In the genomic region with DNA sequence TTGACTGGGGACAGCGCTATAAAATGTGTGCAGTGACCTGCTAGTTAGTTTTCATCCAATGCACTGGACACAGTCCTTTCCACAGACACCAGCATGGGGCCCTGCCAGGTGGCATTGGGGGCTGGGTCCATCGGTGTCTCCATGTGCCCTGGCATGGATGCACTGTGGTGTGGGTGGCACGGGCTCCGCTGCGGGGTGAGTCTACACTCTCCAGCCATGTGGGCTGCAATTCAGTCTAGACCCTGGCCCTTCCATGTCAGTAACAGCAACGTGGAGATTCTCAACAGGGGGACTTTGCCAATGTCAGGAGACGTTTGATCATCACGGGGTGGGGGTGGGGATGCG, we compare ENCODE assay signal across 22 cellular contexts.
DNase-seq lines count a peak whose midpoint lies in the region; ATAC-seq and TF ChIP-seq lines count a peak whose summit lies in the region.
"Had no signal": no experiment of that assay in that cellular context is flagged by ENCODE, and none has a peak within 500 bp of the region (broad histone marks: within the 10 kb centered on the region; RNA-seq: fewer than 3 reads in every experiment).

No MANE protein-coding gene starts in this region.

- no peak overlapping the region for H3K27ac ChIP-seq in left ventricle myocardium inferior (replicated peaks)
- H3K27ac ChIP-seq in endodermal cell (ENCODE audit: low read depth, low read length) = no peak overlapping the region
- H3K27ac ChIP-seq: RWPE1, SK-N-MC had no signal

- H3K27me3 Mint-ChIP-seq in endodermal cell (ENCODE audit: insufficient read depth) (no peaks in the 10 kb centered on the region), MCF 10A (ENCODE audit: insufficient read depth, unreplicated experiment) (no peaks in the 10 kb centered on the region)
- no peaks in the 10 kb centered on the region for H3K27me3 Mint-ChIP-seq in naive thymus-derived CD8-positive, alpha-beta T cell

- no TSS peak for BruUV-seq in MCF 10A (replicated peaks; lab: Mats Ljungman, UMichigan)

- POLR2A ChIA-PET in naive thymus-derived CD8-positive, alpha-beta T cell (lab: Charles Lee) = interaction anchor here (1.2 to 3.8 kb wide), 2 partner anchors 67 to 80 kb away, joined by 3 to 12 read pairs; no protein-coding TSS in a partner anchor
- POLR2A ChIA-PET in MCF 10A (lab: Yijun Ruan, JAX) = interaction anchor here (0.7 kb wide), 1 partner anchor 41 kb away, joined by 3 read pairs; no protein-coding TSS in a partner anchor

- DNase-seq in left ventricle myocardium inferior (peak; percentile 9), cardiac septum (ENCODE audit: low spot score) (no peak), endodermal cell (no peak), MCF 10A (ENCODE audit: unreplicated experiment) (no peak), OCI-M2 (lab: John Stamatoyannopoulos, UW; ENCODE audit: unreplicated experiment) (no peak)
- DNase-seq in naive thymus-derived CD8-positive, alpha-beta T cell = peak in 1 of 10 donors; percentile 60
- DNase-seq: Calu3; CD8-positive, alpha-beta T cell; DMS153; Kasumi-1; MM.1S; NCI-H1048; NCI-H1436; NCI-H187 treated with DMSO at 0.1 percent for 48 hours; NCI-H2107; NCI-H446 treated with DMSO at 0.1 percent for 48 hours; NCI-H69; SHP77 treated with DMSO at 0.1 percent for 48 hours; SW 1271 had no signal

- 92 to 98% methylated on average over 9 of the region's 9 CpGs for WGBS in endodermal cell (ENCODE audit: insufficient coverage in 1 of 2, insufficient read length in 1 of 2), 2 experiments

- H3K4me1 ChIP-seq in left ventricle myocardium inferior (peaks cover 36% of the 10 kb centered on the region), endodermal cell (ENCODE audit: control insufficient read depth, insufficient read depth, low read length) (no peaks in the 10 kb centered on the region)

- H3K9me3 ChIP-seq in left ventricle myocardium inferior (replicated peaks) = no peaks in the 10 kb centered on the region
- peaks cover 9% of the 10 kb centered on the region for H3K9me3 ChIP-seq in endodermal cell (ENCODE audit: control insufficient read depth, low read length)

- no peak overlapping the region for H3K4me3 ChIP-seq in left ventricle myocardium inferior
- no peak overlapping the region for H3K4me3 ChIP-seq in endodermal cell (ENCODE audit: low read length)
- H3K4me3 ChIP-seq: SK-N-MC had no signal

- H3K36me3 ChIP-seq in left ventricle myocardium inferior (peaks cover 56% of the 10 kb centered on the region), endodermal cell (ENCODE audit: control insufficient read depth, insufficient read depth, low read length) (peaks cover 21% of the 10 kb centered on the region)

- intact Hi-C loops in left ventricle myocardium inferior (cut with micrococcal nuclease) = no loop called here
- intact Hi-C loops in cardiac septum (cut with DNase I) = no loop called here
- intact Hi-C loops in MCF 10A (cut with micrococcal nuclease) = no loop called here

- TF ChIP-seq CTCF in left ventricle myocardium inferior (IDR thresholded peaks at IDR 0.05; ENCODE audit: borderline replicate concordance) (no peak), endodermal cell (conservative IDR thresholded peaks at IDR 0.05) (peak; percentile 4), MCF 10A (IDR thresholded peaks at IDR 0.05; ENCODE audit: unreplicated experiment) (no peak)

- H3K4me3 Mint-ChIP-seq in endodermal cell (no peak overlapping the region), MCF 10A (ENCODE audit: unreplicated experiment) (no peak overlapping the region)
- H3K4me3 Mint-ChIP-seq in naive thymus-derived CD8-positive, alpha-beta T cell = no peak overlapping the region

- H3K27ac Mint-ChIP-seq in endodermal cell = no peak overlapping the region
- peak overlapping the region in 7 of 10 donors; percentile 49 to 100 (median 76) for H3K27ac Mint-ChIP-seq in naive thymus-derived CD8-positive, alpha-beta T cell
- H3K27ac Mint-ChIP-seq in MCF 10A (ENCODE audit: low read depth, unreplicated experiment) = no peak overlapping the region

- H3K9me3 Mint-ChIP-seq in endodermal cell = no peaks in the 10 kb centered on the region
- peaks cover 0 to 6% (median 0%) of the 10 kb centered on the region in 9 donors for H3K9me3 Mint-ChIP-seq in naive thymus-derived CD8-positive, alpha-beta T cell
- H3K9me3 Mint-ChIP-seq in MCF 10A (ENCODE audit: unreplicated experiment) = no peaks in the 10 kb centered on the region
- H3K9me3 Mint-ChIP-seq: CD8-positive, alpha-beta T cell had no signal

- ATAC-seq in naive thymus-derived CD8-positive, alpha-beta T cell = no peak
- ATAC-seq in GM21619 (IDR thresholded peaks at IDR 0.05; ENCODE audit: unreplicated experiment) = no peak
- ATAC-seq: CD8-positive, alpha-beta T cell had no signal

- H3K27me3 ChIP-seq in left ventricle myocardium inferior (ENCODE audit: low read depth) (no peaks in the 10 kb centered on the region), endodermal cell (ENCODE audit: control insufficient read depth, insufficient read depth, low read length, poor library complexity, severe bottlenecking) (no peaks in the 10 kb centered on the region)

- peaks cover 25% of the 10 kb centered on the region for H3K36me3 Mint-ChIP-seq in endodermal cell (ENCODE audit: low read depth)
- peaks cover 0 to 4% (median 4%) of the 10 kb centered on the region in 3 donors for H3K36me3 Mint-ChIP-seq in naive thymus-derived CD8-positive, alpha-beta T cell
- H3K36me3 Mint-ChIP-seq in MCF 10A (ENCODE audit: insufficient read depth, unreplicated experiment) = peaks cover 88% of the 10 kb centered on the region
- H3K36me3 Mint-ChIP-seq: CD8-positive, alpha-beta T cell had no signal

- peaks cover 4% of the 10 kb centered on the region for H3K4me1 Mint-ChIP-seq in endodermal cell
- H3K4me1 Mint-ChIP-seq in naive thymus-derived CD8-positive, alpha-beta T cell = peaks cover 14 to 31% (median 28%) of the 10 kb centered on the region in 4 donors
- H3K4me1 Mint-ChIP-seq in MCF 10A (ENCODE audit: insufficient read depth, unreplicated experiment) = no peaks in the 10 kb centered on the region

- H3K9ac ChIP-seq in endodermal cell (ENCODE audit: extremely low read depth, low read length, poor library complexity, severe bottlenecking) = no peak overlapping the region

- CTCF ChIA-PET in MCF 10A (lab: Yijun Ruan, JAX) = no interaction called here

Comparison
In these comparisons a context has a peak if more than half of its experiments do, and no peak if none do; other contexts are left out.
1. H3K27ac Mint-ChIP-seq: peak in naive thymus-derived CD8-positive, alpha-beta T cell (7 of 10); none in endodermal cell (single experiment) and MCF 10A (single experiment).